In the genomic region with DNA sequence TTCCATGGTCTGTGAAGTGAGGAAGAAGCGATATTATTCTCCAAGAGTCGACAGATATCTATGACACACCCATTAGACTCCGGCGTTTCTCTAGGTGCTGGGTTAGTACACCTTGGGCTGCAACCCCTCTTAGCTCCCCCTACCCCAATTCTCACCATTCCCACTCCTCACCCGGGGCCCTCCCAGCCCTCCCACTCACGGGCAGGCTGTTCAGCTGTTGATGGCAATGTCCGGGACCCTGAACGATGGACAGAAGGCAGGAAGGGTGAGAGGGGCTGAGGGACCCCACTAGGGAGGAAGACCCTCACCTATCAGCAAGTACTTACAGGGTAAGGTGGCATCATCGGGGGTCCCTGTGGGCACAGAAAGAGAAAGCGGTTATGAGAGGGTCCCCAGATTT, we compare ENCODE assay signal across 1 cellular context.
TF ChIP-seq lines count a peak whose summit lies in the region.

No MANE protein-coding gene starts in this region.

TF ChIP-seq in K562, 482 proteins besides CTCF, POLR2A, EP300 and RAD21:
- TF ChIP-seq ZBTB7A (IDR thresholded peaks at IDR 0.05; ENCODE audit: borderline replicate concordance, control insufficient read depth, low read depth, low read length): peak; percentile 40; the same call in 1 of the 2 replicates
- no peak for TF ChIP-seq DACH1 (IDR thresholded peaks at IDR 0.05; ENCODE audit: partially characterized antibody)
